ENCODE assay signal across 1 cellular context in genomic region chr6:26330835-26331808, GRCh38.
TF ChIP-seq lines count a peak whose summit lies in the region.

No MANE protein-coding gene starts in this region.

TF ChIP-seq in HepG2, 621 proteins besides CTCF, POLR2A, EP300 and RAD21 (continued from another document and continues in another):
- TF ChIP-seq E2F5 (CRISPR knock-in tag; conservative IDR thresholded peaks at IDR 0.05) (no peak), TCF7L2 (IDR thresholded peaks at IDR 0.05; ENCODE audit: low read depth, low read length) (no peak), REL (CRISPR knock-in tag; conservative IDR thresholded peaks at IDR 0.05) (no peak), ISX (CRISPR knock-in tag; conservative IDR thresholded peaks at IDR 0.05) (no peak), ZNF737 (CRISPR knock-in tag; IDR thresholded peaks at IDR 0.05; ENCODE audit: borderline replicate concordance) (no peak), PCBP1 (IDR thresholded peaks at IDR 0.05; ENCODE audit: borderline replicate concordance, low read depth, low read length) (no peak), ZNF160 (CRISPR knock-in tag; IDR thresholded peaks at IDR 0.05) (peak; percentile 19; the same call in 1 of the 2 replicates), ZNF564 (CRISPR knock-in tag; IDR thresholded peaks at IDR 0.05) (no peak), ZNF232 (CRISPR knock-in tag; IDR thresholded peaks at IDR 0.05; ENCODE audit: borderline replicate concordance) (no peak), MIXL1 (CRISPR knock-in tag; IDR thresholded peaks at IDR 0.05) (peak; percentile 70; the same call in 1 of the 2 replicates), ZNF350 (CRISPR knock-in tag; IDR thresholded peaks at IDR 0.05; ENCODE audit: borderline replicate concordance, low read depth) (peak; percentile 61; the same call in 1 of the 2 replicates), ZNF629 (CRISPR knock-in tag; conservative IDR thresholded peaks at IDR 0.05) (peak; percentile 90), ZSCAN9 (CRISPR knock-in tag; IDR thresholded peaks at IDR 0.05; ENCODE audit: borderline replicate concordance) (peak; percentile 26; the same call in 1 of the 2 replicates), ZNF3 (CRISPR knock-in tag; IDR thresholded peaks at IDR 0.05) (no peak), ZNF124 (CRISPR knock-in tag; IDR thresholded peaks at IDR 0.05) (peak; percentile 66; the same call in 1 of the 2 replicates), NFATC3 (CRISPR knock-in tag; IDR thresholded peaks at IDR 0.05) (no peak), NFE2L2 (IDR thresholded peaks at IDR 0.05; ENCODE audit: low read length) (no peak), ZNF839 (CRISPR knock-in tag; IDR thresholded peaks at IDR 0.05; ENCODE audit: borderline replicate concordance) (no peak), SETDB1 (CRISPR knock-in tag; IDR thresholded peaks at IDR 0.05; ENCODE audit: borderline replicate concordance) (no peak), HNF4A (CRISPR knock-in tag; IDR thresholded peaks at IDR 0.05) (no peak), ZNF704 (CRISPR knock-in tag; IDR thresholded peaks at IDR 0.05; ENCODE audit: borderline replicate concordance) (no peak; the same call in 1 of the 2 replicates), GFI1 (CRISPR knock-in tag; IDR thresholded peaks at IDR 0.05; ENCODE audit: borderline replicate concordance) (0 out of 2 replicates have a peak, but pooled peaks have one; percentile 46), ZBTB25 (CRISPR knock-in tag; IDR thresholded peaks at IDR 0.05) (no peak), ESRRA (CRISPR knock-in tag; IDR thresholded peaks at IDR 0.05; ENCODE audit: low read depth) (no peak), ZNF672 (CRISPR knock-in tag; IDR thresholded peaks at IDR 0.05) (no peak), PRDM15 (CRISPR knock-in tag; IDR thresholded peaks at IDR 0.05) (no peak), PITX1 (CRISPR knock-in tag; IDR thresholded peaks at IDR 0.05) (no peak), ZNF253 (CRISPR knock-in tag; IDR thresholded peaks at IDR 0.05; ENCODE audit: borderline replicate concordance) (no peak), IRF2 (CRISPR knock-in tag; IDR thresholded peaks at IDR 0.05) (peak; percentile 56), FOXK1 (CRISPR knock-in tag; IDR thresholded peaks at IDR 0.05; ENCODE audit: borderline replicate concordance, low read depth) (peak; percentile 73; the same call in 1 of the 2 replicates), HNRNPK (IDR thresholded peaks at IDR 0.05; ENCODE audit: low read depth, low read length, poor library complexity, severe bottlenecking) (no peak), EHMT2 (IDR thresholded peaks at IDR 0.05; ENCODE audit: borderline replicate concordance, low read depth, low read length) (no peak), ZNF546 (CRISPR knock-in tag; conservative IDR thresholded peaks at IDR 0.05) (no peak), AGO1 (IDR thresholded peaks at IDR 0.05; ENCODE audit: low read depth, low read length, poor library complexity, severe bottlenecking) (no peak), ATRX (CRISPR knock-in tag; IDR thresholded peaks at IDR 0.05; ENCODE audit: borderline replicate concordance) (no peak), ZFP36L2 (CRISPR knock-in tag; IDR thresholded peaks at IDR 0.05) (0 out of 2 replicates have a peak, but pooled peaks have one; percentile 31), HMG20B (CRISPR knock-in tag; conservative IDR thresholded peaks at IDR 0.05) (peak; percentile 72), SAP130 (CRISPR knock-in tag; IDR thresholded peaks at IDR 0.05; ENCODE audit: low read depth) (peak; percentile 64), ZNF609 (CRISPR knock-in tag; IDR thresholded peaks at IDR 0.05; ENCODE audit: borderline replicate concordance) (0 out of 2 replicates have a peak, but pooled peaks have one; percentile 21), ZNF883 (CRISPR knock-in tag; IDR thresholded peaks at IDR 0.05; ENCODE audit: not compliant biosample characterization) (no peak), ZBTB34 (CRISPR knock-in tag; IDR thresholded peaks at IDR 0.05) (0 out of 2 replicates have a peak, but pooled peaks have one; percentile 44), KAT7 (CRISPR knock-in tag; IDR thresholded peaks at IDR 0.05; ENCODE audit: borderline replicate concordance) (peak; percentile 79; the same call in 1 of the 2 replicates), MXD4 (CRISPR knock-in tag; IDR thresholded peaks at IDR 0.05) (peak; percentile 69; the same call in 1 of the 2 replicates), AGO2 (optimal IDR thresholded peaks at IDR 0.05; ENCODE audit: low read depth, low read length) (no peak), ZNF678 (CRISPR knock-in tag; IDR thresholded peaks at IDR 0.05) (no peak), EEA1 (CRISPR knock-in tag; IDR thresholded peaks at IDR 0.05; ENCODE audit: borderline replicate concordance) (no peak), ETV5 (CRISPR knock-in tag; IDR thresholded peaks at IDR 0.05; ENCODE audit: borderline replicate concordance) (peak; percentile 17; the same call in 1 of the 2 replicates), PAF1 (CRISPR knock-in tag; IDR thresholded peaks at IDR 0.05) (no peak), CEBPG (CRISPR knock-in tag; IDR thresholded peaks at IDR 0.05) (peak; percentile 81), YY1 (IDR thresholded peaks at IDR 0.05; ENCODE audit: insufficient read depth, insufficient replicate concordance, low read depth, low read length) (peak; percentile 54), THAP11 (CRISPR knock-in tag; IDR thresholded peaks at IDR 0.05) (peak; percentile 73), ZNF816 (CRISPR knock-in tag; IDR thresholded peaks at IDR 0.05; ENCODE audit: borderline replicate concordance) (0 out of 2 replicates have a peak, but pooled peaks have one; percentile 0), SCMH1 (CRISPR knock-in tag; IDR thresholded peaks at IDR 0.05; ENCODE audit: borderline replicate concordance) (no peak)
- TF ChIP-seq, protein P1, sequence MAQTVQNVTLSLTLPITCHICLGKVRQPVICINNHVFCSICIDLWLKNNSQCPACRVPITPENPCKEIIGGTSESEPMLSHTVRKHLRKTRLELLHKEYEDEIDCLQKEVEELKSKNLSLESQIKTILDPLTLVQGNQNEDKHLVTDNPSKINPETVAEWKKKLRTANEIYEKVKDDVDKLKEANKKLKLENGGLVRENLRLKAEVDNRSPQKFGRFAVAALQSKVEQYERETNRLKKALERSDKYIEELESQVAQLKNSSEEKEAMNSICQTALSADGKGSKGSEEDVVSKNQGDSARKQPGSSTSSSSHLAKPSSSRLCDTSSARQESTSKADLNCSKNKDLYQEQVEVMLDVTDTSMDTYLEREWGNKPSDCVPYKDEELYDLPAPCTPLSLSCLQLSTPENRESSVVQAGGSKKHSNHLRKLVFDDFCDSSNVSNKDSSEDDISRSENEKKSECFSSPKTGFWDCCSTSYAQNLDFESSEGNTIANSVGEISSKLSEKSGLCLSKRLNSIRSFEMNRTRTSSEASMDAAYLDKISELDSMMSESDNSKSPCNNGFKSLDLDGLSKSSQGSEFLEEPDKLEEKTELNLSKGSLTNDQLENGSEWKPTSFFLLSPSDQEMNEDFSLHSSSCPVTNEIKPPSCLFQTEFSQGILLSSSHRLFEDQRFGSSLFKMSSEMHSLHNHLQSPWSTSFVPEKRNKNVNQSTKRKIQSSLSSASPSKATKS (CRISPR knock-in tag; IDR thresholded peaks at IDR 0.05), result 0 out of 2 replicates have a peak, but pooled peaks have one; percentile 29
